ENCODE assay signal across 12 cellular contexts in genomic region chr2:55992465-55992864, GRCh38.
A peak's percentile ranks its signal among the peaks of the same experiment; 100 is the strongest.
DNase-seq lines count a peak whose midpoint lies in the region; ATAC-seq lines count a peak whose summit lies in the region.
"Had no signal": no experiment of that assay in that cellular context is flagged by ENCODE, and none has a peak within 500 bp of the region (broad histone marks: within the 10 kb centered on the region; RNA-seq: fewer than 3 reads in every experiment).

No MANE protein-coding gene starts in this region.

- no peak overlapping the region for H3K27ac ChIP-seq in SJCRH30

- no peaks in the 10 kb centered on the region for H3K36me3 Mint-ChIP-seq in activated T-cell treated with anti-CD3 and anti-CD28 coated beads, Interleukin-2, amount 50 U/mL, for 4 hours (ENCODE audit: insufficient read depth)

- no peaks in the 10 kb centered on the region for H3K36me3 ChIP-seq in SJCRH30

- H3K9me3 Mint-ChIP-seq in activated T-cell treated with anti-CD3 and anti-CD28 coated beads, Interleukin-2, amount 50 U/mL, for 4 hours, result no peaks in the 10 kb centered on the region
- H3K9me3 Mint-ChIP-seq: activated CD4-positive, alpha-beta T cell treated with anti-CD3 and anti-CD28 coated beads, Interleukin-2, amount 10 ng/mL, durations not matched to agents 24 days and 14 days had no signal

- H3K4me1 Mint-ChIP-seq in activated T-cell treated with anti-CD3 and anti-CD28 coated beads, Interleukin-2, amount 50 U/mL, for 4 hours (ENCODE audit: low read depth), result no peaks in the 10 kb centered on the region
- H3K4me1 Mint-ChIP-seq: activated CD4-positive, alpha-beta T cell treated with anti-CD3 and anti-CD28 coated beads, Interleukin-2, amount 10 ng/mL, durations not matched to agents 24 days and 14 days had no signal

- H3K4me3 ChIP-seq in SJCRH30, result no peak overlapping the region

- no peak for ATAC-seq in activated T-cell treated with anti-CD3 and anti-CD28 coated beads, Interleukin-2, amount 50 U/mL, for 4 hours
- no peak for ATAC-seq in HG02884 (IDR thresholded peaks at IDR 0.05; ENCODE audit: unreplicated experiment)

- H3K4me3 Mint-ChIP-seq in activated T-cell treated with anti-CD3 and anti-CD28 coated beads, Interleukin-2, amount 50 U/mL, for 4 hours, result no peak overlapping the region
- H3K4me3 Mint-ChIP-seq: activated CD4-positive, alpha-beta T cell treated with anti-CD3 and anti-CD28 coated beads, Interleukin-2, amount 10 ng/mL, durations not matched to agents 24 days and 14 days had no signal

- H3K27me3 Mint-ChIP-seq in activated T-cell treated with anti-CD3 and anti-CD28 coated beads, Interleukin-2, amount 50 U/mL, for 4 hours (ENCODE audit: low read depth), result peaks cover 6% of the 10 kb centered on the region

- DNase-seq in EL, result peak; percentile 99
- peak; percentile 56 to 65 for DNase-seq in SJCRH30
- peak; percentile 97 for DNase-seq in fibroblast of peridontal ligament (ENCODE audit: extremely low read depth)
- peak; percentile 79 for DNase-seq in posterior vena cava (ENCODE audit: low spot score)
- no peak for DNase-seq in retina
- no peak for DNase-seq in activated T-cell treated with anti-CD3 and anti-CD28 coated beads, Interleukin-2, amount 50 U/mL, for 4 hours
- no peak for DNase-seq in activated T-cell treated with anti-CD3 and anti-CD28 coated beads, Interleukin-2, amount 50 U/mL, for 1 hour
- DNase-seq: activated CD4-positive, alpha-beta T cell treated with anti-CD3 and anti-CD28 coated beads, Interleukin-2, amount 10 ng/mL, durations not matched to agents 24 days and 14 days; DMS79; KBM-7; posterior cingulate gyrus had no signal

- H3K4me1 ChIP-seq in SJCRH30, result peaks cover 12% of the 10 kb centered on the region

- no peaks in the 10 kb centered on the region for H3K9me3 ChIP-seq in SJCRH30 (replicated peaks)

- intact Hi-C loops in posterior vena cava (cut with DNase I), result no loop called here

- no peaks in the 10 kb centered on the region; the same call in 1 of the 2 replicates for H3K27me3 ChIP-seq in SJCRH30

Comparison
In these comparisons a context has a peak if more than half of its experiments do, and no peak if none do; other contexts are left out.
1. DNase-seq: peak in EL (single experiment), SJCRH30 (2 of 2), fibroblast of peridontal ligament (single experiment) and posterior vena cava (single experiment); none in retina (single experiment), activated T-cell treated with anti-CD3 and anti-CD28 coated beads, Interleukin-2, amount 50 U/mL, for 4 hours (single experiment) and activated T-cell treated with anti-CD3 and anti-CD28 coated beads, Interleukin-2, amount 50 U/mL, for 1 hour (single experiment).